8 cellular contexts compared by ENCODE assay signal in the genomic region with DNA sequence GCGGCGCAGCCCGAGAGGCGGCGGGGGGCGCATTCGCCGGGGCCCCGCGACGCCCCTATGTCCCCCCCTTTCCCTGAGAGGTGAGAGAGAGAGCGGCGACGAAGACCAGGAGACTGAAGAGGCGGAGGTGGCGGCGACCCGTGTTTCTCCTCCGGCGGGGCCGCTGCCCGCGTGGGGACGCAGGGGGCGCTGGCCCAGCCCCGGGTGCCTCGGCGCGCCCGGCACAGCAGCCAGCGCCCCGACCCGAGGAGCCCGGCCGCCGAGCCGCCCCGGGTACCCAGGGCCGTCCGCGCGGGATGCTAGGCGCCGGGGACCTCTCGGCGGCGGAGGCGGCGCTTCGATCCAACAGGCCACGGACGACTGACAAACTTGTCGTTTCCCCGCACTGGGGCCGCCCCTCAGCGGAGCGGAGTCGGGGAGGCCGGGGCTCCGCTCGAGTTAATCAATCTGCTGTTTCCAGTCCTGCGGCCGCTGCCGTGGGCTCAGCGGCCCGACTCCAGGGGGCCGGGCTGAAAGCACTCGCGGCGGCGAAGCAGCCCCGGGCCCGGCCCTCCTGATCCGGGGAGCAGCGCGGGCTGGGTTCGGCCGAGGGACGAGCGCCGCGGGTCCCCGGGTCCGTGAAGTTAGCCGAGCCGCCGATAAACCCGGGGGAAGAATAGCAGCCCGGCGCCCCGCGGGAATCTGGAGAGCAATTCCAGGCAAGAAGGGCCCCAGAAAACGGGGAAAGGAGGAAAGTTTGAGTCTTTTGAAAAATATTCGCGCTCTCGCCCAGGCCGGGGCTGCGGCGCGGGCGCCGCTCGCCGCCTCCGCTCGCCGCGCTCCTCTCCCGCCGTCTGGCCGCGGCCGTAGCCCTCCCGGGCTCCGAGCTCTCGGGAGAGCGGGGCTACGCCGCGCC.
DNase-seq lines count a peak whose midpoint lies in the region; ATAC-seq lines count a peak whose summit lies in the region.

No MANE protein-coding gene starts in this region.

- H3K9me3 ChIP-seq in adipocyte (ENCODE audit: control insufficient read depth, low read length) (no peaks in the 10 kb centered on the region), iPS-20b (ENCODE audit: insufficient read depth, low read depth, low read length) (peaks cover 3% of the 10 kb centered on the region; the same call in 1 of the 2 replicates)

- no peak overlapping the region for H3K27ac ChIP-seq in iPS-20b (ENCODE audit: low read length)

- H3K9ac ChIP-seq in adipocyte (ENCODE audit: low read length) (peak overlapping the region; percentile 86), iPS-20b (ENCODE audit: low read depth, low read length) (no peak overlapping the region)

- peaks cover 8% of the 10 kb centered on the region for H3K4me1 ChIP-seq in adipocyte (ENCODE audit: control insufficient read depth, insufficient read depth, low read length)
- no peaks in the 10 kb centered on the region; the same call in 1 of the 2 replicates for H3K4me1 ChIP-seq in iPS-20b (ENCODE audit: insufficient read depth, low read length)

- H3K36me3 ChIP-seq in adipocyte (ENCODE audit: control insufficient read depth, insufficient read depth, low read length, severe bottlenecking) (no peaks in the 10 kb centered on the region), iPS-20b (ENCODE audit: insufficient read depth, low read depth, low read length) (no peaks in the 10 kb centered on the region)

- no peaks in the 10 kb centered on the region for H3K27me3 ChIP-seq in adipocyte (replicated peaks; ENCODE audit: control insufficient read depth, insufficient read depth, low read length)
- peaks cover 99% of the 10 kb centered on the region for H3K27me3 ChIP-seq in iPS-20b (ENCODE audit: insufficient read depth, low read length)

- H3K4me3 ChIP-seq in adipocyte (ENCODE audit: low read length) (peak overlapping the region; percentile 89), iPS-20b (ENCODE audit: low read length) (peak overlapping the region; percentile 72; the same call in 1 of the 2 replicates)

- ATAC-seq in GM21423 (IDR thresholded peaks at IDR 0.05; ENCODE audit: unreplicated experiment) = no peak

- DNase-seq in NCI-H510A treated with DMSO at 0.1 percent for 48 hours (lab: John Stamatoyannopoulos, UW) (peak; percentile 67), NCI-H510A (lab: John Stamatoyannopoulos, UW) (no peak), RPMI8226 (peak; percentile 41), adipocyte (ENCODE audit: low read depth) (peak; percentile 66), GOT3 (lab: John Stamatoyannopoulos, UW) (no peak)
- peak; percentile 34 to 37 for DNase-seq in stimulated activated CD4-positive, alpha-beta T cell treated with anti-CD3 and anti-CD28 coated beads, Interleukin-1b, Interleukin-23, amount 100 ng/mL, for 4 hours (ENCODE audit: low read depth in 2 of 2)

Comparison
In these comparisons a context has a peak if more than half of its experiments do, and no peak if none do; other contexts are left out.
1. DNase-seq: peak in NCI-H510A treated with DMSO at 0.1 percent for 48 hours (single experiment), RPMI8226 (single experiment), adipocyte (single experiment) and stimulated activated CD4-positive, alpha-beta T cell treated with anti-CD3 and anti-CD28 coated beads, Interleukin-1b, Interleukin-23, amount 100 ng/mL, for 4 hours (2 of 2); none in NCI-H510A (single experiment) and GOT3 (single experiment).